In the genomic region with DNA sequence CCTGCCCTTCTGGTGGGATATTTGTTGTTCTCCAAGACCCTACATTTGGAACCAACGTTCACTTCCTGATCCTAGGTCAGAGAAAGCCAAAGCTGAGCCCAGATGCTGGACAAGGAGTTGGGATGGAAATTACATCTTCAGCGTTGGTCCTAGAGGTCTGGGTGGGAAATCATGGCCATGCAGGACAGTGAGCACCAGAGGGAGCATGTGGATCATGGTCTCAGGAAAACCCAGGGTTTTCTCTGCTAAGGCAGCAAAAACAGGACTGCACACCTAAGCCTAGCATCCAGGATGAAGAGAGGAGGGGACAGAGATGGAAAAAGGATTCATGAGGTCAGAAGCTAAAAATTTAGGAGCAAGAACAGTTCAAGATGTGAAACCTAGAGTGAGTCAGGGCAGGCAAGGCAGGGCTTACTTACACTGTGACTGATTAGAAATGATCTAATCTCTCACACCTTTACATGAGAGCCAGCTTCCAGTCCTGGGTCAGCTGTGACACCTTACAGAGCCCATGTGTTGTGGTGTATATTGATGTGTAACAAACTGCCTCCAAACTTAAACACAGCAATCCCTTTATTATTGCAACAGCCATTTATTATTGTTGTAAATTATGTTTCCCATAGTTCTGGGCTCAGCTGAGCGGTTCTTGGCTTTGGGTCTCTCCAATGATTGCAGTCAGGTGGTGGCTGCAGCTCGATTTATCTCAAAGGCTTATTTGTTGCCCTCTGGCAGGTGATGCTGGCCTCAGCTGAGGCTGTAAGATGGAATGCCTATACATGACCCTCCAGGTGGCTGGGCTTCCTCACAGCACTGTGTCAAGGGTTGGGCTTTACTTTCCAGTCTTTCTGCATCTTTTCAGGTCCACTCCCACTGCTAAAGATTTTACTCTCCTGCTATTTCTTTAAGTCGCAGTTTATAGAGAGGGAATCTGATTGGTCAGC, we compare ENCODE assay signal across 11 cellular contexts. TPM values are rescaled to one million over a fixed set of nuclear protein-coding genes. Genes with fewer than 3 reads are reported as not detected.
A peak's percentile ranks its signal among the peaks of the same experiment; 100 is the strongest.
DNase-seq lines count a peak whose midpoint lies in the region; ATAC-seq and TF ChIP-seq lines count a peak whose summit lies in the region.
"Had no signal": no experiment of that assay in that cellular context is flagged by ENCODE, and none has a peak within 500 bp of the region (broad histone marks: within the 10 kb centered on the region; RNA-seq: fewer than 3 reads in every experiment).

No MANE protein-coding gene starts in this region.

- intact Hi-C loops in uterus (cut with DNase I; ENCODE audit: low total_unique reads), result loop anchor here (5.0 kb wide), 1 partner anchor 392 kb away; no protein-coding TSS in a partner anchor

- no peak overlapping the region for H2AFZ ChIP-seq in SK-N-SH (ENCODE audit: low read depth)

- no peak for DNase-seq in AG04449 (ENCODE audit: low read depth, low spot score)
- DNase-seq in ELR (ENCODE audit: low read depth), result peak; percentile 53
- DNase-seq in SK-N-SH, result no peak
- DNase-seq in fibroblast of villous mesenchyme (ENCODE audit: low read depth), result peak; percentile 30
- DNase-seq in uterus, result no peak
- DNase-seq in stimulated activated CD4-positive, alpha-beta T cell treated with anti-CD3 and anti-CD28 coated beads, Interleukin-4, amount 100 ng/mL, for 24 hours, result no peak
- DNase-seq: activated CD4-positive, alpha-beta T cell treated with anti-CD3 and anti-CD28 coated beads, Interleukin-2, amount 10 ng/mL, durations not matched to agents 7 days and 5 days; KG1; natural killer cell had no signal

- ATAC-seq in GM21423 (IDR thresholded peaks at IDR 0.05; ENCODE audit: unreplicated experiment) (no peak), HG03378 (IDR thresholded peaks at IDR 0.05; ENCODE audit: unreplicated experiment) (no peak)
- ATAC-seq: natural killer cell had no signal

- H3K27ac ChIP-seq in SK-N-SH (ENCODE audit: low read depth in 2 of 2, low read length in 1 of 2) (no peak overlapping the region), uterus (no peak overlapping the region)

- TF ChIP-seq CTCF in AG04449 (IDR thresholded peaks at IDR 0.05; ENCODE audit: insufficient read depth, low read length, missing control alignments) (peak; percentile 36), SK-N-SH (IDR thresholded peaks at IDR 0.05) (peak; percentile 48), fibroblast of villous mesenchyme (IDR thresholded peaks at IDR 0.05; ENCODE audit: insufficient read depth, low read depth, low read length) (peak; percentile 59), uterus (IDR thresholded peaks at IDR 0.05) (no peak)

- TF ChIP-seq RAD21 in SK-N-SH (IDR thresholded peaks at IDR 0.05; ENCODE audit: low read length), result peak; percentile 56

- H3K9me2 ChIP-seq in SK-N-SH, result no peaks in the 10 kb centered on the region

- no peaks in the 10 kb centered on the region for H3K79me2 ChIP-seq in SK-N-SH (ENCODE audit: insufficient read depth)

- H3K4me1 ChIP-seq in SK-N-SH (ENCODE audit: control insufficient read depth in 1 of 2, insufficient read depth in 2 of 2, low read depth in 1 of 2, low read length in 1 of 2), result no peaks in the 10 kb centered on the region; a peak in 1 of 4 replicates
- H3K4me1 ChIP-seq in uterus, result no peaks in the 10 kb centered on the region

- CTCF ChIA-PET in AG04449 (lab: Yijun Ruan, JAX) (interaction anchor here (0.5 to 2.5 kb wide), 12 partner anchors 10 to 395 kb away, joined by 3 to 14 read pairs (median 4); a partner anchor contains a TSS), SK-N-SH (lab: Yijun Ruan, JAX) (interaction anchor here (1.0 to 3.9 kb wide), 11 partner anchors 9 to 393 kb away, joined by 3 to 33 read pairs (median 5); no protein-coding TSS in a partner anchor)

- no peak for TF ChIP-seq POLR2A in uterus (IDR thresholded peaks at IDR 0.05)

- no peak overlapping the region for H3K4me2 ChIP-seq in SK-N-SH

- no peaks in the 10 kb centered on the region for H3K9me3 ChIP-seq in SK-N-SH
- no peaks in the 10 kb centered on the region for H3K9me3 ChIP-seq in uterus

- no peaks in the 10 kb centered on the region for H3F3A ChIP-seq in SK-N-SH (replicated peaks; ENCODE audit: insufficient read depth)

- no peaks in the 10 kb centered on the region for H4K20me1 ChIP-seq in SK-N-SH (ENCODE audit: insufficient read depth)

- TF ChIP-seq EP300 in SK-N-SH (IDR thresholded peaks at IDR 0.05; ENCODE audit: borderline replicate concordance in 1 of 2, low read depth in 1 of 2, low read length in 1 of 2), result no peak

- 16% methylated on average over 5 of the region's 5 CpGs for WGBS in SK-N-SH (ENCODE audit: low lambda C conversion rate)

- no peak overlapping the region for H3K4me3 ChIP-seq in AG04449 (ENCODE audit: low read depth, low read length)
- no peak overlapping the region for H3K4me3 ChIP-seq in SK-N-SH (ENCODE audit: low read depth in 2 of 2, low read length in 1 of 2)
- no peak overlapping the region for H3K4me3 ChIP-seq in fibroblast of villous mesenchyme (ENCODE audit: low read depth, low read length)
- no peak overlapping the region for H3K4me3 ChIP-seq in uterus

- H3K27me3 ChIP-seq in SK-N-SH (ENCODE audit: insufficient read depth) (no peaks in the 10 kb centered on the region; the same call in 1 of the 2 replicates), uterus (no peaks in the 10 kb centered on the region)

- no peak overlapping the region for H3K9ac ChIP-seq in SK-N-SH

- POLR2A ChIA-PET in AG04449 (lab: Yijun Ruan, JAX), result no interaction called here
- POLR2A ChIA-PET in SK-N-SH (lab: Yijun Ruan, JAX), result no interaction called here

- H3K36me3 ChIP-seq in SK-N-SH (replicated peaks in 1 of 2; ENCODE audit: control insufficient read depth in 1 of 2, insufficient read depth in 2 of 2, low read length in 1 of 2) (no peaks in the 10 kb centered on the region), uterus (no peaks in the 10 kb centered on the region)

TF ChIP-seq in SK-N-SH, 30 proteins besides CTCF, POLR2A, EP300 and RAD21:
- no peak for TF ChIP-seq GATA2 (CRISPR knock-in tag; IDR thresholded peaks at IDR 0.05)

RNA-seq across cellular contexts. Expression of a gene that starts 6.5 kb away (rescaled TPM):
- polyA plus RNA-seq in SK-N-SH (2012; rRNA removed), result not detected in 2 replicates
- 0.03 TPM in 2 replicates for polyA plus RNA-seq in SK-N-SH (2012; cell fraction: cytosol; rRNA removed)
- 0.05 TPM in 2 replicates for polyA plus RNA-seq in SK-N-SH (2012; cell fraction: nucleus; rRNA removed)
- under 0.01 TPM in 1 of 2 replicates, not detected in the other for total RNA-seq in fibroblast of villous mesenchyme
- total RNA-seq in uterus, result under 1 TPM in 2 of 4 donors, not detected in 2; 0.73 to 0.83 TPM
- total RNA-seq: activated CD4-positive, alpha-beta T cell treated with anti-CD3 and anti-CD28 coated beads, Interleukin-2, amount 10 ng/mL, durations not matched to agents 7 days and 5 days had no signal

RNA-seq across cellular contexts. Expression of a gene that starts 16.1 kb away (rescaled TPM):
- 0.03 TPM in 1 of 2 replicates, not detected in the other for polyA plus RNA-seq in SK-N-SH (2012; rRNA removed)
- polyA plus RNA-seq in SK-N-SH (2012; cell fraction: cytosol; rRNA removed), result 0.08 and 0.09 TPM in 2 replicates
- polyA plus RNA-seq in SK-N-SH (2012; cell fraction: nucleus; rRNA removed), result 0.07 and 0.28 TPM in 2 replicates
- total RNA-seq in fibroblast of villous mesenchyme (not detected in 2 replicates), uterus (not detected)
- total RNA-seq: natural killer cell had no signal

RNA-seq across cellular contexts. Expression of a gene that starts 24.9 kb away (rescaled TPM):
- polyA plus RNA-seq in SK-N-SH (2012; rRNA removed), result 1.8 and 2.6 TPM in 2 replicates
- 0.22 and 0.38 TPM in 2 replicates for polyA plus RNA-seq in SK-N-SH (2012; cell fraction: cytosol; rRNA removed)
- polyA plus RNA-seq in SK-N-SH (2012; cell fraction: nucleus; rRNA removed), result 18.7 and 19.1 TPM in 2 replicates
- total RNA-seq in fibroblast of villous mesenchyme, result not detected in 2 replicates
- 1 to 10 TPM in 2 of 4 donors, under 1 TPM in 1, not detected in 1; 0.49 to 2.0 (median 1.9) TPM for total RNA-seq in uterus

RNA-seq across cellular contexts. Expression of a gene that starts 56.4 kb away (rescaled TPM):
- 2.2 and 2.5 TPM in 2 replicates for polyA plus RNA-seq in SK-N-SH (2012; rRNA removed)
- 1.0 and 1.4 TPM in 2 replicates for polyA plus RNA-seq in SK-N-SH (2012; cell fraction: cytosol; rRNA removed)
- polyA plus RNA-seq in SK-N-SH (2012; cell fraction: nucleus; rRNA removed), result 14.5 and 15.5 TPM in 2 replicates
- total RNA-seq in fibroblast of villous mesenchyme (8.7 and 10.8 TPM in 2 replicates), uterus (10 to 100 TPM in 1 of 4 donors, 1 to 10 TPM in 3; 2.1 to 14.0 (median 4.5) TPM)

Comparison
In these comparisons a context has a peak if more than half of its experiments do, and no peak if none do; other contexts are left out.
1. DNase-seq: peak in ELR (single experiment) and fibroblast of villous mesenchyme (single experiment); none in AG04449 (single experiment), SK-N-SH (single experiment), uterus (0 of 2) and stimulated activated CD4-positive, alpha-beta T cell treated with anti-CD3 and anti-CD28 coated beads, Interleukin-4, amount 100 ng/mL, for 24 hours (single experiment).
2. CTCF ChIP-seq: peak in AG04449 (single experiment), SK-N-SH (single experiment) and fibroblast of villous mesenchyme (single experiment); none in uterus (0 of 4).